ENCODE assay signal across 1 cellular context in the genomic region with DNA sequence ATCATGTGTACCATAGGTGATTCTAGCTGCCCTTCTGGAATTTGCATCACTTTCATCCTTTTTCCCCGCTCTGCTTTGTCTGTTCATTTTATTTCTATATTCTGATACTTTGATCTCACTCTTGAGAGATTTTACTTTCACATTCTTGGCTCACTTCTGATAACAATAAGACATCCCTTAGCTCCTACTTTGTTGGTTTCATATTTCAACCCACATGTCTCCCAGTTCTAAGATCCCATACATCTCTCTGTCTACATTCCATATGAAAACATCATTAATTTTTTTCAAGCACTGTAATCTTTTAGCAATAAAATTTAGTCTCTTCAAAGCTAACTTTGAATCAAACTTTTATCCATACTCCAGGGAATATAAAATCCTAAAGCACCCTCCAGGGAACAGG.
TF ChIP-seq lines count a peak whose summit lies in the region.

No MANE protein-coding gene starts in this region.

TF ChIP-seq in SK-N-SH treated with all-trans-retinoic acid at 6 μM for 48 hours, 23 proteins besides CTCF, POLR2A, EP300 and RAD21 (continued from another document):
- TF ChIP-seq, protein P1, sequence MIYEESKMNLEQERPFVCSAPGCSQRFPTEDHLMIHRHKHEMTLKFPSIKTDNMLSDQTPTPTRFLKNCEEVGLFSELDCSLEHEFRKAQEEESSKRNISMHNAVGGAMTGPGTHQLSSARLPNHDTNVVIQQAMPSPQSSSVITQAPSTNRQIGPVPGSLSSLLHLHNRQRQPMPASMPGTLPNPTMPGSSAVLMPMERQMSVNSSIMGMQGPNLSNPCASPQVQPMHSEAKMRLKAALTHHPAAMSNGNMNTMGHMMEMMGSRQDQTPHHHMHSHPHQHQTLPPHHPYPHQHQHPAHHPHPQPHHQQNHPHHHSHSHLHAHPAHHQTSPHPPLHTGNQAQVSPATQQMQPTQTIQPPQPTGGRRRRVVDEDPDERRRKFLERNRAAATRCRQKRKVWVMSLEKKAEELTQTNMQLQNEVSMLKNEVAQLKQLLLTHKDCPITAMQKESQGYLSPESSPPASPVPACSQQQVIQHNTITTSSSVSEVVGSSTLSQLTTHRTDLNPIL (CRISPR knock-in tag; IDR thresholded peaks at IDR 0.05; ENCODE audit: low read depth): no peak
- TF ChIP-seq ESRRG (CRISPR knock-in tag; IDR thresholded peaks at IDR 0.05) (no peak), ZFP30 (CRISPR knock-in tag; IDR thresholded peaks at IDR 0.05) (no peak), ZNF8 (CRISPR knock-in tag; IDR thresholded peaks at IDR 0.05) (no peak), GLIS3 (CRISPR knock-in tag; IDR thresholded peaks at IDR 0.05) (no peak), RARB (CRISPR knock-in tag; IDR thresholded peaks at IDR 0.05) (no peak)
- TF ChIP-seq, protein P2, sequence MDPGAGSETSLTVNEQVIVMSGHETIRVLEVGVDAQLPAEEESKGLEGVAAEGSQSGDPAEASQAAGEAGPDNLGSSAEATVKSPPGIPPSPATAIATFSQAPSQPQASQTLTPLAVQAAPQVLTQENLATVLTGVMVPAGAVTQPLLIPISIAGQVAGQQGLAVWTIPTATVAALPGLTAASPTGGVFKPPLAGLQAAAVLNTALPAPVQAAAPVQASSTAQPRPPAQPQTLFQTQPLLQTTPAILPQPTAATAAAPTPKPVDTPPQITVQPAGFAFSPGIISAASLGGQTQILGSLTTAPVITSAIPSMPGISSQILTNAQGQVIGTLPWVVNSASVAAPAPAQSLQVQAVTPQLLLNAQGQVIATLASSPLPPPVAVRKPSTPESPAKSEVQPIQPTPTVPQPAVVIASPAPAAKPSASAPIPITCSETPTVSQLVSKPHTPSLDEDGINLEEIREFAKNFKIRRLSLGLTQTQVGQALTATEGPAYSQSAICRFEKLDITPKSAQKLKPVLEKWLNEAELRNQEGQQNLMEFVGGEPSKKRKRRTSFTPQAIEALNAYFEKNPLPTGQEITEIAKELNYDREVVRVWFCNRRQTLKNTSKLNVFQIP (CRISPR knock-in tag; IDR thresholded peaks at IDR 0.05; ENCODE audit: borderline replicate concordance, low read depth): no peak
- TF ChIP-seq, protein P3, sequence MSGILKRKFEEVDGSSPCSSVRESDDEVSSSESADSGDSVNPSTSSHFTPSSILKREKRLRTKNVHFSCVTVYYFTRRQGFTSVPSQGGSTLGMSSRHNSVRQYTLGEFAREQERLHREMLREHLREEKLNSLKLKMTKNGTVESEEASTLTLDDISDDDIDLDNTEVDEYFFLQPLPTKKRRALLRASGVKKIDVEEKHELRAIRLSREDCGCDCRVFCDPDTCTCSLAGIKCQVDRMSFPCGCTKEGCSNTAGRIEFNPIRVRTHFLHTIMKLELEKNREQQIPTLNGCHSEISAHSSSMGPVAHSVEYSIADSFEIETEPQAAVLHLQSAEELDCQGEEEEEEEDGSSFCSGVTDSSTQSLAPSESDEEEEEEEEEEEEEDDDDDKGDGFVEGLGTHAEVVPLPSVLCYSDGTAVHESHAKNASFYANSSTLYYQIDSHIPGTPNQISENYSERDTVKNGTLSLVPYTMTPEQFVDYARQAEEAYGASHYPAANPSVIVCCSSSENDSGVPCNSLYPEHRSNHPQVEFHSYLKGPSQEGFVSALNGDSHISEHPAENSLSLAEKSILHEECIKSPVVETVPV (CRISPR knock-in tag; IDR thresholded peaks at IDR 0.05): no peak
